8 cellular contexts compared by ENCODE assay signal in the genomic region with DNA sequence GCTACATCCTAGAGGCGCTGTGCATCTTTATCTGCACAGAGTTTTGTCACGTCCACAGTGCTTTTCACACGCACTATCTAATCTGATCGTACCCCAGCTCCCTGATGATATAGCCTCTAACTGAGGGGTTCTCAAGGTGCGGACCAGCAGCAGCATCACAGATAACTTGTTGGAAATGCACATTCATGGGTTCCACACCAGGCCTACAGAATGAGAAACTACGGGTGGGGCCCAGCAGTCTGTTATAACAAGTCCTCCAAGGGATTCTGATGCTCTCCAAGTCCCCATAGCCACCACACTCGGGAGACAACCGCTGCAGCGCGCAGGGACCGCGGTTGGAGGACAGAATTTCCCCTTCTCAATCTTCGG. TPM values are rescaled to one million over a fixed set of nuclear protein-coding genes. Genes with fewer than 3 reads are reported as not detected.
A peak's percentile ranks its signal among the peaks of the same experiment; 100 is the strongest.
DNase-seq lines count a peak whose midpoint lies in the region; ATAC-seq and TF ChIP-seq lines count a peak whose summit lies in the region.

No MANE protein-coding gene starts in this region.

- WGBS in stomach, 5 donors, result 4 to 7% (median 4%) methylated on average over 13 of the region's 13 CpGs

- H3K27me3 Mint-ChIP-seq in activated naive CD8-positive, alpha-beta T cell, result no peaks in the 10 kb centered on the region

- H3K4me1 ChIP-seq in iPS-18a (ENCODE audit: control insufficient read depth, low read depth, low read length) (peaks cover 11% of the 10 kb centered on the region), stomach (peaks cover 21 to 52% (median 46%) of the 10 kb centered on the region in 4 donors)

- no peak for TF ChIP-seq POLR2A in stomach (IDR thresholded peaks at IDR 0.05)

- no peaks in the 10 kb centered on the region for H3K9me3 Mint-ChIP-seq in activated naive CD8-positive, alpha-beta T cell (ENCODE audit: low read depth)

- peak overlapping the region; percentile 19 for H3K9ac ChIP-seq in iPS-18a (ENCODE audit: low read length)

- H3K36me3 Mint-ChIP-seq in activated naive CD8-positive, alpha-beta T cell, result peaks cover 24% of the 10 kb centered on the region

- DNase-seq in NCI-H2227 treated with DMSO at 0.1 percent for 48 hours (lab: John Stamatoyannopoulos, UW) (peak; percentile 60), NCI-H2227 (lab: John Stamatoyannopoulos, UW; ENCODE audit: unreplicated experiment) (no peak), stomach (no peak), UCSD-AML1 (lab: John Stamatoyannopoulos, UW; ENCODE audit: unreplicated experiment) (no peak), OCI-M1 (lab: John Stamatoyannopoulos, UW) (no peak)

- no peak for TF ChIP-seq EP300 in stomach (IDR thresholded peaks at IDR 0.05)

- intact Hi-C loops in stomach (cut with DNase I; ENCODE audit: low total_unique reads), result loop anchor here (10.0 kb wide), 1 partner anchor 96 kb away; no protein-coding TSS in a partner anchor

- H3K4me1 Mint-ChIP-seq in activated naive CD8-positive, alpha-beta T cell (ENCODE audit: low read depth), result peaks cover 45% of the 10 kb centered on the region

- H3K27ac Mint-ChIP-seq in activated naive CD8-positive, alpha-beta T cell, result peak overlapping the region; percentile 95

- H3K36me3 ChIP-seq in iPS-18a (ENCODE audit: control insufficient read depth, low read depth, low read length) (peaks cover 33% of the 10 kb centered on the region), stomach (peaks cover 16 to 28% (median 23%) of the 10 kb centered on the region in 4 donors)

- no peak for TF ChIP-seq CTCF in stomach (IDR thresholded peaks at IDR 0.05)

- H3K4me3 Mint-ChIP-seq in activated naive CD8-positive, alpha-beta T cell, result peak overlapping the region; percentile 91

- H3K4me3 ChIP-seq in iPS-18a (ENCODE audit: low read length) (peak overlapping the region; percentile 98), stomach (peak overlapping the region; percentile 81 to 100 (median 94))

- ATAC-seq in GM19351 (IDR thresholded peaks at IDR 0.05; ENCODE audit: unreplicated experiment), result no peak

- H3K9me3 ChIP-seq in iPS-18a (ENCODE audit: control insufficient read depth, low read depth, low read length) (no peaks in the 10 kb centered on the region), stomach (no peaks in the 10 kb centered on the region)

- H3K27me3 ChIP-seq in iPS-18a (ENCODE audit: control insufficient read depth, insufficient read depth, low read length) (no peaks in the 10 kb centered on the region), stomach (no peaks in the 10 kb centered on the region)

- H3K27ac ChIP-seq in iPS-18a (ENCODE audit: low read length), result no peak overlapping the region
- H3K27ac ChIP-seq in stomach, result peak overlapping the region; percentile 99 to 100 (median 99)

RNA-seq across cellular contexts. Expression of a gene that starts 0.8 kb away (rescaled TPM):
- 100 to 1,000 TPM in 4 of 5 donors, 10 to 100 TPM in 1; 32.4 to 530 (median 197) TPM for total RNA-seq in stomach
- 10 to 100 TPM; 31.0 to 88.6 (median 84.7) TPM for polyA plus RNA-seq in stomach

RNA-seq across cellular contexts. Expression of a gene that starts 53.5 kb away (rescaled TPM):
- 100 to 1,000 TPM in 4 of 5 donors, 10 to 100 TPM in 1; 60.5 to 245 (median 158) TPM for total RNA-seq in stomach
- polyA plus RNA-seq in stomach, result 100 to 1,000 TPM in 2 of 3 donors, 10 to 100 TPM in 1; 95.0 to 270 (median 117) TPM
